ENCODE assay signal across 8 cellular contexts in the genomic region with DNA sequence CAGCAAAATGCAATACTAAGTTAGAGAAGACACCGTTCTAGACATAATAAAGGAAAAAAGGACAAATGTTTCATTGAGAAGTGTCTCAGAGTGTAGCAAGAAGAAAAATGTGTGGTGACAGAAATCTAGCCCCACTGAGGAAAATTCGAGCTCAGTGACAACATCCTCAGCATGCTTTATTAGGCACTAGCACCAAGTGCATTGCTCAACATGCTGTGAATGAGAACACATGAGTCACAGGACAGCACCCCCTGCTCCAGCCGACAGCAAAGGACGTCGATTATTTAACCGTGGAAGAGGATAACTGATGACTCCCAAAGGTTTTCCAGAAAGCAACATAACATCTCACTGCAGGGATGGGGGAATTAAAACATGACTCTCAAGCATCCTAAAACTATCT.
A peak's percentile ranks its signal among the peaks of the same experiment; 100 is the strongest.
DNase-seq lines count a peak whose midpoint lies in the region; ATAC-seq lines count a peak whose summit lies in the region.

No MANE protein-coding gene starts in this region.

- peak overlapping the region; percentile 82 for H3K27ac Mint-ChIP-seq in T-helper 17 cell

- H3K27me3 Mint-ChIP-seq in T-helper 17 cell, result no peaks in the 10 kb centered on the region

- peaks cover 32% of the 10 kb centered on the region for H3K4me1 Mint-ChIP-seq in T-helper 17 cell

- H3K9me3 ChIP-seq in T-helper 17 cell (ENCODE audit: control insufficient read depth, low read length, poor library complexity, severe bottlenecking), result no peaks in the 10 kb centered on the region

- no peak for ATAC-seq in T-helper 17 cell
- no peak for ATAC-seq in HG03378 (IDR thresholded peaks at IDR 0.05; ENCODE audit: unreplicated experiment)
- ATAC-seq in HG03521 (IDR thresholded peaks at IDR 0.05; ENCODE audit: unreplicated experiment), result no peak
- no peak for ATAC-seq in HG03520 (IDR thresholded peaks at IDR 0.05; ENCODE audit: unreplicated experiment)

- DNase-seq in COLO829 (ENCODE audit: low spot score) (peak; percentile 70), T-helper 17 cell (no peak), foreskin melanocyte (peak; percentile 70), pulmonary artery endothelial cell (ENCODE audit: low read depth, low spot score) (peak; percentile 50), OCI-M1 (lab: John Stamatoyannopoulos, UW) (no peak)

- H3K36me3 Mint-ChIP-seq in T-helper 17 cell (ENCODE audit: low read depth), result no peaks in the 10 kb centered on the region

- no peak overlapping the region for H3K4me3 Mint-ChIP-seq in T-helper 17 cell

Comparison
In these comparisons a context has a peak if more than half of its experiments do, and no peak if none do; other contexts are left out.
1. DNase-seq: peak in COLO829 (single experiment), foreskin melanocyte (single experiment) and pulmonary artery endothelial cell (single experiment); none in T-helper 17 cell (0 of 3) and OCI-M1 (single experiment).